ENCODE assay signal across 18 cellular contexts in the genomic region with DNA sequence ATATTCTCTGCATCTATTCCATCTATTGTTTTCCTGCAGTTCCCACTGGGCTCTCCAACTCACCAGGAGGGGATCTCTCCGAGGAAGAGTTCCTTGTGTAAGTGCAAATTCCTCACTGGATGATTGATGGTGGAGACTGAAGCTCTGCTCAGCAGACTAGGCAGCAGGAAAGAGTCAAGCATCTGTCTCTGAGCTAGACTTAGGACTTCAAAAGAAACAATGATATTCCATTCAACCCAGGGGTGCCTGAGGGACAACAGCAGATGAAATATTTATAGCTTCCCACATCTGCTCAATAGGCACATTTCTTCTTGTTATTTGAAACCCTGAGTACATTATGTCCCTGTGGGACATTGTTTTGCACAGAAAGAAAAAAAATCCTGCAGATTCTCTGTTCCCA. TPM values are rescaled to one million over a fixed set of nuclear protein-coding genes. Genes with fewer than 3 reads are reported as not detected.
DNase-seq lines count a peak whose midpoint lies in the region; ATAC-seq and TF ChIP-seq lines count a peak whose summit lies in the region.
"Had no signal": no experiment of that assay in that cellular context is flagged by ENCODE, and none has a peak within 500 bp of the region (broad histone marks: within the 10 kb centered on the region; RNA-seq: fewer than 3 reads in every experiment).

A gene (minus strand): TSS at position 175 of the 400 bp plus-strand sequence. CDS start 6,944 bp downstream, outside the sequence.
A gene (minus strand): TSS at position 175 of the 400 bp plus-strand sequence. CDS start 35,049 bp downstream, outside the sequence.

- H3K27ac ChIP-seq in heart right ventricle, result peak within 1 kb of the TSS in 2 of 10 donors; percentile 9 to 49
- no peak within 1 kb of the TSS for H3K27ac ChIP-seq in right cardiac atrium (ENCODE audit: low read length)
- peak within 1 kb of the TSS; percentile 86 for H3K27ac ChIP-seq in parathyroid adenoma
- H3K27ac ChIP-seq: SJSA1 had no signal

- H3K36me3 ChIP-seq in heart right ventricle (no peaks in the 10 kb centered on the region), parathyroid adenoma (ENCODE audit: control insufficient read depth, insufficient read depth, low read length) (no peaks in the 10 kb centered on the region)
- H3K36me3 ChIP-seq: SJSA1 had no signal

- H3K4me3 ChIP-seq in heart right ventricle (no peak within 1 kb of the TSS), right cardiac atrium (ENCODE audit: low read length) (no peak within 1 kb of the TSS), fibroblast of mammary gland (ENCODE audit: control insufficient read depth, low read depth, low read length) (no peak within 1 kb of the TSS), parathyroid adenoma (ENCODE audit: low read depth, low read length) (no peak within 1 kb of the TSS), foreskin fibroblast (ENCODE audit: low read depth in 1 of 2, low read length in 2 of 2) (no peak within 1 kb of the TSS)
- H3K4me3 ChIP-seq: SJSA1 had no signal

- WGBS in heart right ventricle, 2 donors, result 8 to 14% methylated on average over 1 of the region's 1 CpG
- 4% methylated on average over 1 of the region's 1 CpG for whole genome bisulfite sequencing in right cardiac atrium

- H3K4me1 ChIP-seq in heart right ventricle (no peaks in the 10 kb centered on the region), right cardiac atrium (ENCODE audit: control insufficient read depth, insufficient read depth, low read length) (no peaks in the 10 kb centered on the region), parathyroid adenoma (peaks cover 7% of the 10 kb centered on the region)
- H3K4me1 ChIP-seq: SJSA1 had no signal

- H2AFZ ChIP-seq in parathyroid adenoma, result peak within 1 kb of the TSS; percentile 54

- no peak within 1 kb of the TSS for H3K9ac ChIP-seq in parathyroid adenoma

- H3K9me3 ChIP-seq in heart right ventricle, result peaks cover 0 to 11% (median 0%) of the 10 kb centered on the region in 11 donors
- no peaks in the 10 kb centered on the region for H3K9me3 ChIP-seq in right cardiac atrium (ENCODE audit: control insufficient read depth, low read length)
- no peaks in the 10 kb centered on the region for H3K9me3 ChIP-seq in parathyroid adenoma (ENCODE audit: control insufficient read depth, low read length)
- H3K9me3 ChIP-seq: SJSA1 had no signal

- H3K4me2 ChIP-seq in parathyroid adenoma (ENCODE audit: low read length), result peak within 1 kb of the TSS; percentile 10

- DNase-seq in heart right ventricle (no peak), right cardiac atrium (no peak), fibroblast of mammary gland (ENCODE audit: low read depth) (peak; percentile 63), A172 (ENCODE audit: low spot score) (no peak), foreskin fibroblast (no peak), T-helper 9 cell (no peak)
- DNase-seq in activated naive CD4-positive, alpha-beta T cell treated with Interleukin-2 at 50 U/mL for 16 hours, result no peak
- DNase-seq: activated CD4-positive, alpha-beta memory T cell treated with anti-CD3 and anti-CD28 coated beads, Interleukin-2, amount 10 ng/mL, durations not matched to agents 7 days and 5 days; CD8-positive, alpha-beta T cell; endodermal cell; GOT3; NCI-H1694 treated with DMSO at 0.1 percent for 48 hours; NCI-H510A had no signal

- ATAC-seq in heart right ventricle (peak in 5 of 8 donors; percentile 22 to 69 (median 57)), right cardiac atrium (no peak)
- ATAC-seq: CD8-positive, alpha-beta T cell had no signal

- TF ChIP-seq CTCF in heart right ventricle (IDR thresholded peaks at IDR 0.05), result no peak
- TF ChIP-seq CTCF in fibroblast of mammary gland (conservative IDR thresholded peaks at IDR 0.05; ENCODE audit: control insufficient read depth, insufficient read depth, low read depth, low read length), result no peak
- no peak for TF ChIP-seq CTCF in parathyroid adenoma (IDR thresholded peaks at IDR 0.05)
- no peak for TF ChIP-seq CTCF in foreskin fibroblast (IDR thresholded peaks at IDR 0.05; ENCODE audit: low read depth, low read length)

- H3K27me3 ChIP-seq in heart right ventricle (peaks cover 0 to 7% (median 5%) of the 10 kb centered on the region in 7 donors), right cardiac atrium (ENCODE audit: control insufficient read depth, insufficient read depth) (no peaks in the 10 kb centered on the region), parathyroid adenoma (ENCODE audit: control insufficient read depth, insufficient read depth, low read length) (no peaks in the 10 kb centered on the region)

- intact Hi-C loops in heart right ventricle (cut with DNase I) (no loop called here), right cardiac atrium (cut with DNase I) (no loop called here)

- no peaks in the 10 kb centered on the region for H3K79me2 ChIP-seq in parathyroid adenoma

RNA-seq across cellular contexts. Expression of the first gene that starts in this region (rescaled TPM):
- total RNA-seq in heart right ventricle, result not detected
- polyA plus RNA-seq in heart right ventricle, result not detected
- not detected for total RNA-seq in right cardiac atrium
- polyA plus RNA-seq in right cardiac atrium, result 0.02 TPM
- not detected in 2 replicates for total RNA-seq in A172 (2014; rRNA removed; shearing (Covaris generic))
- total RNA-seq: activated CD4-positive, alpha-beta memory T cell treated with anti-CD3 and anti-CD28 coated beads, Interleukin-2, amount 10 ng/mL, durations not matched to agents 7 days and 5 days; activated T-helper 1 cell treated with anti-CD3 and anti-CD28 coated beads, Interleukin-12 subunit alpha, Interleukin-12 subunit beta, Interleukin-2, Interleukin-4 antibody, amounts not matched to agents 30 ng/mL and 10 ng/mL and 1 ng/mL, durations not matched to agents 14 hours and 24 hours and 36 hours; CD8-positive, alpha-beta T cell; endodermal cell; G401; progenitor cell of endocrine pancreas; SJSA1 had no signal

RNA-seq across cellular contexts. Expression of the second gene that starts in this region (rescaled TPM):
- total RNA-seq in heart right ventricle, result under 1 TPM in 3 of 10 donors, not detected in 7; 0.02 to 0.06 (median 0.02) TPM
- under 1 TPM; 0.01 to 0.07 TPM for polyA plus RNA-seq in heart right ventricle
- not detected for total RNA-seq in right cardiac atrium
- polyA plus RNA-seq in right cardiac atrium, result 0.05 TPM
- not detected in 2 replicates for total RNA-seq in A172 (2014; rRNA removed; shearing (Covaris generic))
- total RNA-seq: activated CD4-positive, alpha-beta memory T cell treated with anti-CD3 and anti-CD28 coated beads, Interleukin-2, amount 10 ng/mL, durations not matched to agents 7 days and 5 days; activated T-helper 1 cell treated with anti-CD3 and anti-CD28 coated beads, Interleukin-12 subunit alpha, Interleukin-12 subunit beta, Interleukin-2, Interleukin-4 antibody, amounts not matched to agents 30 ng/mL and 10 ng/mL and 1 ng/mL, durations not matched to agents 14 hours and 24 hours and 36 hours; CD8-positive, alpha-beta T cell; endodermal cell; G401; progenitor cell of endocrine pancreas; SJSA1 had no signal

Comparison
In these comparisons a context has a peak if more than half of its experiments do, and no peak if none do; other contexts are left out.
1. Peak in ATAC-seq in heart right ventricle; RNA of the genes that start here not detected or under 1 TPM.